Comparison of ENCODE assay signal across 2 cellular contexts in the genomic region with DNA sequence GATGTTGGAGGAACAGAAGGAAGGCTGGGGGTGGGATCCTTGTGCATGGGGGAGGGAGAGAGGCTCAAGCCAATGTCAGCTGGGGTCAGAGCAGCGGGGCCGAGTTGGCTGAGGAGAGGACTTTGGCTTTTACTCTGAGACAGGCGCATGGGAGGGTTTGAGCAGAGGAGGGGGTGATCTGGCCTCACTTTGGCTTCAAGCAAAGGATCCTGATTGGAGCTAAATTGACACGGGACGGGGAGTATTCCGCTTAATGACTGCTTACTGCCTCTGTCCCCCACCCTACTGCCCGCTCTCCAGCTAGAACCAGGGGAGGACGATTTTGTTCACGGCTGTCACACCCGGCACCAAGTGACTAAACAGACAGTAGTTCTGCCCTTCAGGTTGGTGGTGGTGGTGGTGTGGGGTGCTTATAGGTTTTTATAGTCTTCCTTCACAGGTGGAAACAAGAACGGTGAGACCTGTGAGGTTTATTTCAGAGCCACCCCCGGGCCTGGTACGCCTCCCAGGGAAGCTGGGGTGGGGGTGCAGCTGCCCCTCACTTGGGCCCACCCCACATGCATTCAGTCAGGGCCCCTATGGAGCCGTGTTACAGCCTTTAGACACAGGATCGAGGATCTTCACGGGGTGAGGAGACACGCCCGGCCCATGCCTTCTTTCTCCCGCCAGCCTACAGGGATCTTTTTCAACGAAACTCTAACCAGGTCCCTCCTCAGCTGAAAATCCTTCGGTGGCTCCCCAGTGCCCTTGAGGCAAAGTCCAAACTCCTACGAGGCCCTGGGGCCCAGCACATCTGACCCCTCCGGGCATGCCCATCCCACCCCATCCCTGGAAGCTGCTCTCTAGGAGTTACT.
TF ChIP-seq lines count a peak whose summit lies in the region.

No MANE protein-coding gene starts in this region.

TF ChIP-seq in HCT116, 20 proteins besides CTCF, POLR2A, EP300 and RAD21:
- TF ChIP-seq POLR2AphosphoS5 (IDR thresholded peaks at IDR 0.05; ENCODE audit: low read depth, low read length), result no peak
- no peak for TF ChIP-seq YY1 (IDR thresholded peaks at IDR 0.05; ENCODE audit: extremely low read depth, insufficient replicate concordance, low read depth, low read length)
- TF ChIP-seq EGR1 (IDR thresholded peaks at IDR 0.05; ENCODE audit: low read depth), result no peak
- no peak for TF ChIP-seq ZBTB33 (IDR thresholded peaks at IDR 0.05; ENCODE audit: extremely low read depth, insufficient replicate concordance, low read length)
- TF ChIP-seq, protein P1, sequence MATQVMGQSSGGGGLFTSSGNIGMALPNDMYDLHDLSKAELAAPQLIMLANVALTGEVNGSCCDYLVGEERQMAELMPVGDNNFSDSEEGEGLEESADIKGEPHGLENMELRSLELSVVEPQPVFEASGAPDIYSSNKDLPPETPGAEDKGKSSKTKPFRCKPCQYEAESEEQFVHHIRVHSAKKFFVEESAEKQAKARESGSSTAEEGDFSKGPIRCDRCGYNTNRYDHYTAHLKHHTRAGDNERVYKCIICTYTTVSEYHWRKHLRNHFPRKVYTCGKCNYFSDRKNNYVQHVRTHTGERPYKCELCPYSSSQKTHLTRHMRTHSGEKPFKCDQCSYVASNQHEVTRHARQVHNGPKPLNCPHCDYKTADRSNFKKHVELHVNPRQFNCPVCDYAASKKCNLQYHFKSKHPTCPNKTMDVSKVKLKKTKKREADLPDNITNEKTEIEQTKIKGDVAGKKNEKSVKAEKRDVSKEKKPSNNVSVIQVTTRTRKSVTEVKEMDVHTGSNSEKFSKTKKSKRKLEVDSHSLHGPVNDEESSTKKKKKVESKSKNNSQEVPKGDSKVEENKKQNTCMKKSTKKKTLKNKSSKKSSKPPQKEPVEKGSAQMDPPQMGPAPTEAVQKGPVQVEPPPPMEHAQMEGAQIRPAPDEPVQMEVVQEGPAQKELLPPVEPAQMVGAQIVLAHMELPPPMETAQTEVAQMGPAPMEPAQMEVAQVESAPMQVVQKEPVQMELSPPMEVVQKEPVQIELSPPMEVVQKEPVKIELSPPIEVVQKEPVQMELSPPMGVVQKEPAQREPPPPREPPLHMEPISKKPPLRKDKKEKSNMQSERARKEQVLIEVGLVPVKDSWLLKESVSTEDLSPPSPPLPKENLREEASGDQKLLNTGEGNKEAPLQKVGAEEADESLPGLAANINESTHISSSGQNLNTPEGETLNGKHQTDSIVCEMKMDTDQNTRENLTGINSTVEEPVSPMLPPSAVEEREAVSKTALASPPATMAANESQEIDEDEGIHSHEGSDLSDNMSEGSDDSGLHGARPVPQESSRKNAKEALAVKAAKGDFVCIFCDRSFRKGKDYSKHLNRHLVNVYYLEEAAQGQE (IDR thresholded peaks at IDR 0.05; ENCODE audit: low read depth), result no peak
- TF ChIP-seq SRF (IDR thresholded peaks at IDR 0.05; ENCODE audit: low read depth), result no peak
- no peak for TF ChIP-seq CEBPB (IDR thresholded peaks at IDR 0.05; ENCODE audit: low read depth)

TF ChIP-seq in K562, 482 proteins besides CTCF, POLR2A, EP300 and RAD21:
- TF ChIP-seq DMBX1 (CRISPR knock-in tag; IDR thresholded peaks at IDR 0.05; ENCODE audit: borderline replicate concordance), result no peak
- peak in 1 of 2 experiments; percentile 48 for TF ChIP-seq E2F6 (IDR thresholded peaks at IDR 0.05; ENCODE audit: borderline replicate concordance in 1 of 2, extremely low read depth in 1 of 2, insufficient read depth in 1 of 2, insufficient read length in 1 of 2, low read depth in 1 of 2, low read length in 1 of 2, poor library complexity in 1 of 2, severe bottlenecking in 1 of 2)
- no peak for TF ChIP-seq HCFC1 (IDR thresholded peaks at IDR 0.05; ENCODE audit: low read depth, low read length)
- peak; percentile 11; the same call in 1 of the 2 replicates for TF ChIP-seq CHD2 (IDR thresholded peaks at IDR 0.05; ENCODE audit: low read depth, low read length)
- 0 out of 2 replicates have a peak, but pooled peaks have one; percentile 25 for TF ChIP-seq ZC3H4 (CRISPR knock-in tag; IDR thresholded peaks at IDR 0.05; ENCODE audit: borderline replicate concordance)
- TF ChIP-seq ZFX (CRISPR knock-in tag; IDR thresholded peaks at IDR 0.05), result 0 out of 2 replicates have a peak, but pooled peaks have one; percentile 63
- no peak for TF ChIP-seq NR1H2 (CRISPR knock-in tag; IDR thresholded peaks at IDR 0.05)
